In the genomic region with DNA sequence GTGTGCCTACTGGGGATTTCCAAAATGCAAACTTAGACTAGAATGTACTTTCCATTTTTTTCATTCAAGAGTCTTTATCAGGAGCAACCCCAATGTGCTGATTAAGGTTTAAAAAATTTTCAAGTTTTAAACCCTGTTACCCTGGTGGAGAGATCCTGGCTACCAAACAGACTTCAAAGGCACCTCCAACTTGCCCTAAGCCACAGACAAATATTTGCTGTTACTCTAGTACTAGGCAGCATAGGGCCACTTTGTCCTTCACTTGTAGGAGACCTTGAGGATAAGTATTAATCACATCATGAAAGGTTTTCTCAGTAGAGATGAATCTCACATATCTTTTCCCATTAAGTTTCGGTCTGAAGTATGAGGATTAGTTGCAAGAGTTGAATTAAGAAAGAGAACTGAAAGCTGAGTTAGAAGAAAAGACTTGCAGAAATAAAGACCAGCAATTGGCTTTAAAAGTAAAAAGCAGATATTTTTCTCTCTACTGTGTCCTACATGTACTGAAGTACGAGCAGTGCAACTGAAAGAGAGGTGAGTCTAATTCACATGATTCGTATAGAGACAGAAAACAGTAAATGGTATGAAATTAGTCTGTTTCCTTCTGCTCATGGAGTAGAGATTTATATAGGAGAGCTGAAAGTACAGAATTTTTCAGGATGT, we compare ENCODE assay signal across 18 cellular contexts. TPM values are rescaled to one million over a fixed set of nuclear protein-coding genes. Genes with fewer than 3 reads are reported as not detected.
DNase-seq lines count a peak whose midpoint lies in the region; ATAC-seq, FAIRE-seq and TF ChIP-seq lines count a peak whose summit lies in the region.
"Had no signal": no experiment of that assay in that cellular context is flagged by ENCODE, and none has a peak within 500 bp of the region (broad histone marks: within the 10 kb centered on the region; RNA-seq: fewer than 3 reads in every experiment).

No MANE protein-coding gene starts in this region.

- H3K18ac ChIP-seq in trophoblast cell (ENCODE audit: low read length): no peak overlapping the region

- no peak for TF ChIP-seq RAD21 in GM12878 (IDR thresholded peaks at IDR 0.05; ENCODE audit: insufficient read depth, low read depth, low read length)

- in situ Hi-C loops in GM12878 (cut with MboI): no loop called here

- TF ChIP-seq EP300 in GM12878 (IDR thresholded peaks at IDR 0.05; ENCODE audit: borderline replicate concordance in 1 of 2, control insufficient read depth in 1 of 2, low read depth in 2 of 2, low read length in 2 of 2): no peak

- no peak overlapping the region for H2BK5ac ChIP-seq in trophoblast cell (ENCODE audit: low read depth, low read length, poor library complexity)

- RAD21 ChIA-PET in GM12878 (lab: Charles Lee; ENCODE audit: unreplicated experiment): no interaction called here

- intact Hi-C loops in GM12878 (cut with micrococcal nuclease; ENCODE audit: unreplicated experiment): no loop called here

- no peak overlapping the region for H3K4ac ChIP-seq in trophoblast cell (ENCODE audit: low read depth, low read length)

- peaks cover 6% of the 10 kb centered on the region; the same call in 1 of the 2 replicates for H3K4me1 ChIP-seq in MM.1S (ENCODE audit: low read length)
- no peaks in the 10 kb centered on the region for H3K4me1 ChIP-seq in GM12878 (ENCODE audit: control insufficient read depth, insufficient read depth, low read length)
- H3K4me1 ChIP-seq in trophoblast cell (ENCODE audit: control insufficient read depth in 1 of 2, insufficient read depth in 2 of 2, low read length in 2 of 2): no peaks in the 10 kb centered on the region
- H3K4me1 ChIP-seq in smooth muscle cell (ENCODE audit: low read depth): no peaks in the 10 kb centered on the region

- WGBS in GM12878 (ENCODE audit: insufficient coverage, insufficient replicate concordance, low lambda C conversion rate, missing lambda C conversion rate): 4% methylated on average over 3 of the region's 3 CpGs
- WGBS in trophoblast cell (ENCODE audit: extremely low coverage, insufficient coverage, insufficient read length): no CpG with 5 or more reads among the region's 3 CpGs
- 86% methylated on average over 3 of the region's 3 CpGs for WGBS in smooth muscle cell (ENCODE audit: low lambda C conversion rate)

- ATAC-seq in GM12878: peak; percentile 40; the same call in 1 of the 3 replicates
- ATAC-seq: PC-3 had no signal

- SMC1A ChIA-PET in GM12878 (lab: Charles Lee; ENCODE audit: uncharacterized antibody, unreplicated experiment): interaction anchor here (0.7 kb wide), 1 partner anchor 35 kb away, joined by 3 read pairs; no protein-coding TSS in a partner anchor

- FAIRE-seq in GM18507 (lab: Jason Lieb, UNC) (peak; percentile 33), GM12878 (lab: Jason Lieb, UNC) (peak; percentile 13)
- FAIRE-seq: bronchial epithelial cell, frontal cortex, HTR-8/SVneo had no signal

- H2AK5ac ChIP-seq in trophoblast cell (ENCODE audit: low read length): no peak overlapping the region

- no TSS peak for BruUV-seq in GM12878 (replicated peaks; lab: Mats Ljungman, UMichigan)

- H4K91ac ChIP-seq in trophoblast cell (ENCODE audit: low read depth, low read length): no peak overlapping the region

- DNase-seq in GM18507 (ENCODE audit: extremely low spot score, insufficient read length, low read depth) (no peak), MM.1S (peak; percentile 11), GM12878 (ENCODE audit: low read depth, low spot score) (no peak), trophoblast cell (peak; percentile 16 to 60), DMS153 (lab: John Stamatoyannopoulos, UW) (no peak), smooth muscle cell (lab: John Stamatoyannopoulos, UW; ENCODE audit: unreplicated experiment) (no peak), SKM-1 (lab: John Stamatoyannopoulos, UW; ENCODE audit: unreplicated experiment) (no peak)
- DNase-seq: activated CD4-positive, CD25-positive, alpha-beta regulatory T cell treated with anti-CD3 and anti-CD28 coated beads, Interleukin-2, amount 50 U/mL, for 72 hours; GOT3; NCI-H1436 treated with DMSO at 0.1 percent for 48 hours; NCI-H774; PC-3; stimulated activated CD4-positive, alpha-beta T cell treated with anti-CD3 and anti-CD28 coated beads, Interleukin-12 subunit alpha, Interleukin-12 subunit beta, amount 100 ng/mL, for 4 hours had no signal

- H3F3A ChIP-seq in MM.1S (ENCODE audit: insufficient read depth, low read length) (no peaks in the 10 kb centered on the region), smooth muscle cell (ENCODE audit: low read depth) (no peaks in the 10 kb centered on the region)

- no peak overlapping the region for H4K12ac ChIP-seq in trophoblast cell (ENCODE audit: low read depth, low read length)

- H3K9me3 ChIP-seq in MM.1S (replicated peaks; ENCODE audit: insufficient read depth, low read length): no peaks in the 10 kb centered on the region
- H3K9me3 ChIP-seq in GM12878 (replicated peaks; ENCODE audit: control insufficient read depth, insufficient read depth, low read length): no peaks in the 10 kb centered on the region
- no peaks in the 10 kb centered on the region for H3K9me3 ChIP-seq in trophoblast cell (ENCODE audit: insufficient read depth, low read depth, low read length)
- no peaks in the 10 kb centered on the region for H3K9me3 ChIP-seq in smooth muscle cell (replicated peaks; ENCODE audit: low read depth)

- H3K36me3 ChIP-seq in MM.1S (replicated peaks; ENCODE audit: insufficient read depth, low read length) (no peaks in the 10 kb centered on the region), GM12878 (ENCODE audit: control insufficient read depth in 2 of 2, insufficient read depth in 2 of 2, low read length in 1 of 2) (no peaks in the 10 kb centered on the region), trophoblast cell (ENCODE audit: control insufficient read depth in 1 of 2, insufficient read depth in 2 of 2, low read length in 2 of 2) (no peaks in the 10 kb centered on the region), smooth muscle cell (ENCODE audit: low read depth) (no peaks in the 10 kb centered on the region)

- H3K4me2 ChIP-seq in MM.1S (ENCODE audit: low read depth, low read length) (no peak overlapping the region), GM12878 (ENCODE audit: control insufficient read depth, insufficient read depth) (0 out of 2 replicates have a peak overlapping the region, but pooled peaks have one; percentile 22), trophoblast cell (ENCODE audit: low read length) (no peak overlapping the region), smooth muscle cell (no peak overlapping the region)

- TF ChIP-seq POLR2A in GM12878 (IDR thresholded peaks at IDR 0.05; ENCODE audit: low read depth, low read length): no peak

- POLR2A ChIA-PET in GM12878 (lab: Charles Lee): interaction anchor here (0.5 kb wide), 1 partner anchor 285 kb away, joined by 3 read pairs; no protein-coding TSS in a partner anchor

- CTCF ChIA-PET in GM12878 (lab: Yijun Ruan, JAX): interaction anchor here (0.6 to 1.1 kb wide), 2 partner anchors 74 to 636 kb away, joined by 3 to 4 read pairs; no protein-coding TSS in a partner anchor

- H3K4me3 ChIP-seq in MM.1S (ENCODE audit: low read length) (no peak overlapping the region), GM12878 (no peak overlapping the region), trophoblast cell (ENCODE audit: low read depth, low read length) (no peak overlapping the region), smooth muscle cell (no peak overlapping the region)

- H3K27ac ChIP-seq in MM.1S (ENCODE audit: low read length) (no peak overlapping the region), GM12878 (ENCODE audit: control insufficient read depth, insufficient read depth) (no peak overlapping the region), trophoblast cell (ENCODE audit: low read depth, low read length) (no peak overlapping the region), smooth muscle cell (ENCODE audit: low read depth) (no peak overlapping the region)
- H3K27ac ChIP-seq: epithelial cell of prostate had no signal

- H3K9ac ChIP-seq in MM.1S (ENCODE audit: low read length) (no peak overlapping the region), GM12878 (ENCODE audit: control insufficient read depth, insufficient read depth, low read length) (no peak overlapping the region), trophoblast cell (ENCODE audit: low read length) (no peak overlapping the region), smooth muscle cell (ENCODE audit: low read depth) (no peak overlapping the region)

- H3K27me3 ChIP-seq in MM.1S (replicated peaks; ENCODE audit: insufficient read depth, low read length) (no peaks in the 10 kb centered on the region), GM12878 (replicated peaks in 1 of 2; ENCODE audit: control insufficient read depth in 2 of 2, insufficient read depth in 2 of 2, low read length in 1 of 2) (0 out of 4 replicates have a peak, but pooled peaks cover 0 to 2% of the 10 kb centered on the region in 2 experiments), trophoblast cell (ENCODE audit: insufficient read depth, low read length) (no peaks in the 10 kb centered on the region), smooth muscle cell (ENCODE audit: low read depth) (peaks cover 4% of the 10 kb centered on the region)

- H3K14ac ChIP-seq in trophoblast cell (ENCODE audit: low read length): no peak overlapping the region

- H4K20me1 ChIP-seq in MM.1S (ENCODE audit: insufficient read depth, low read length) (no peaks in the 10 kb centered on the region), GM12878 (ENCODE audit: control insufficient read depth, insufficient read depth) (no peaks in the 10 kb centered on the region), smooth muscle cell (ENCODE audit: low read depth) (no peaks in the 10 kb centered on the region)

- no peaks in the 10 kb centered on the region for H3K9me2 ChIP-seq in MM.1S (replicated peaks; ENCODE audit: insufficient read depth, low read length)

- H2BK12ac ChIP-seq in trophoblast cell (ENCODE audit: low read length): no peak overlapping the region

- no peak overlapping the region for H3K23ac ChIP-seq in trophoblast cell (ENCODE audit: low read length)

- H3K79me1 ChIP-seq in trophoblast cell (ENCODE audit: low read length): no peaks in the 10 kb centered on the region

- TF ChIP-seq CTCF in MM.1S (IDR thresholded peaks at IDR 0.05; ENCODE audit: low read length) (no peak), GM12878 (IDR thresholded peaks at IDR 0.05 in 2 of 3, conservative IDR thresholded peaks at IDR 0.05 in 1 of 3; ENCODE audit: control insufficient read depth in 2 of 3, extremely low read depth in 1 of 3, insufficient read depth in 1 of 3, low read depth in 3 of 3, low read length in 3 of 3) (no peak), smooth muscle cell (IDR thresholded peaks at IDR 0.05; ENCODE audit: borderline replicate concordance, insufficient read depth, poor library complexity, severe bottlenecking) (no peak)

- H2AFZ ChIP-seq in MM.1S (ENCODE audit: low read length) (no peak overlapping the region), GM12878 (ENCODE audit: control insufficient read depth, low read depth, low read length) (no peak overlapping the region), trophoblast cell (ENCODE audit: insufficient read depth, low read length, poor library complexity) (no peak overlapping the region), smooth muscle cell (ENCODE audit: low read depth) (no peak overlapping the region)

- H4K8ac ChIP-seq in trophoblast cell (ENCODE audit: low read depth, low read length): no peak overlapping the region

- no peak overlapping the region for H2BK120ac ChIP-seq in trophoblast cell (ENCODE audit: insufficient read depth, low read length, poor library complexity)

- H3K79me2 ChIP-seq in MM.1S (ENCODE audit: low read length) (no peaks in the 10 kb centered on the region), GM12878 (ENCODE audit: control insufficient read depth, insufficient read depth, low read length) (no peaks in the 10 kb centered on the region), trophoblast cell (ENCODE audit: control insufficient read depth, insufficient read depth, low read length, poor library complexity) (no peaks in the 10 kb centered on the region), smooth muscle cell (ENCODE audit: low read depth) (no peaks in the 10 kb centered on the region)

RNA-seq across cellular contexts. Expression of a gene that starts 28.3 kb away (rescaled TPM):
- not detected in 2 replicates for total RNA-seq in GM12878 (2013; cell fraction: nucleolus; rRNA removed)
- total RNA-seq in GM12878 (2014; rRNA removed) (not detected in 2 replicates), GM12878 (2014; rRNA removed; fragmentation: Illumina TruSeq; extraction: Trizol) (not detected in 2 replicates), GM12878 (2021) (0.08 and 0.15 TPM in 2 replicates), smooth muscle cell (0.49 and 0.94 TPM in 2 replicates)
- polyA plus RNA-seq in GM12878 (2011; ENCODE audit: low read depth): not detected
- polyA plus RNA-seq in GM12878 (2011; rRNA removed) (not detected in 2 replicates), GM12878 (2014; fragmentation: Illumina TruSeq; extraction: Trizol) (not detected in 2 replicates), GM12878 (2014; fragmentation: Nextera tagmentation; extraction: Ambion mirVana) (not detected), GM12878 (2014; rRNA removed) (not detected in 2 replicates), GM12878 (2016; fragmentation: Nextera tagmentation; extraction: Ambion mirVana) (not detected), smooth muscle cell (1.8 TPM in 1 of 2 replicates, not detected in the other)
- 0.03 TPM in 1 of 2 replicates, not detected in the other for polyA plus RNA-seq in GM12878 (2011; cell fraction: cytosol; rRNA removed)
- polyA plus RNA-seq in GM12878 (2011; cell fraction: nucleus; rRNA removed): not detected in 2 replicates
- not detected in 2 replicates for polyA plus RNA-seq in GM12878 (2012)
- not detected in 2 replicates for polyA minus RNA-seq in GM12878 (2011; rRNA and poly(A)+ RNA removed)
- polyA minus RNA-seq in GM12878 (2011; cell fraction: cytosol; rRNA and poly(A)+ RNA removed): 0.83 TPM in 1 of 2 replicates, not detected in the other
- polyA minus RNA-seq in GM12878 (2011; cell fraction: nucleus; rRNA and poly(A)+ RNA removed): not detected in 2 replicates
- polyA plus RNA-seq in trophoblast cell (2013): 0.96 and 1.3 TPM in 2 replicates
- total RNA-seq: activated CD8-positive, alpha-beta memory T cell treated with anti-CD3 and anti-CD28 coated beads for 36 hours had no signal

Comparison
In these comparisons a context has a peak if more than half of its experiments do, and no peak if none do; other contexts are left out.
1. DNase-seq: peak in MM.1S (single experiment) and trophoblast cell (2 of 2); none in GM18507 (single experiment), GM12878 (single experiment), DMS153 (single experiment), smooth muscle cell (single experiment) and SKM-1 (single experiment).